ENCODE assay signal across 9 cellular contexts in the genomic region with DNA sequence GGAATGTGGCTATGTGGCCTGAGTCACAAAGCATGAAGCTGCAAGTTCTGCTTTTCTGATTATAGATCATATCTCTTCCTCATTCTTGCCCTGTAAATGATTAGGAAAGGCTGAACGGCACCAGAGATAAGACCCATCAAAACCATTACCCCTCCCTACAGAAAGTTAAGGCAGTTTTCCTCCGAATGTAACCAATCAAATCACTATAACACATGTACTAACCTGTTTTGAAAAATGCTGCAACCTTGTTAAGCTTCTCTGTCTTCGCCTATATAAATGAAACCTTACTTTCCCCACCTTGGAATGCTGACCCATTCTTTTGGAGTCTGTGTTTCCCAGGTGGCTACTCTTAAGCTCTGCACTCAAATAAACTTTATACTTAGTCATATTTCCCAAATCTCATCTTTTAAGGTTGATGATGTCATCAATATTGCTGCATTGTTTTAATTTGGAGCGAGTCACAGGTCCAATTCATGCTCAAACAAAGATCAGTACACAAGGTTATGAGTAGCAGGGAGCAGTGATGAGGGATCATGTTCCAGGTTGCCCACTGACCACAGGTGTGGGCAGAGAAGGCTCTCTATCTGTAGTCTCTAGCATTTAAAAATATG.
A peak's percentile ranks its signal among the peaks of the same experiment; 100 is the strongest.
DNase-seq lines count a peak whose midpoint lies in the region; ATAC-seq and TF ChIP-seq lines count a peak whose summit lies in the region.
"Had no signal": no experiment of that assay in that cellular context is flagged by ENCODE, and none has a peak within 500 bp of the region (broad histone marks: within the 10 kb centered on the region; RNA-seq: fewer than 3 reads in every experiment).

No MANE protein-coding gene starts in this region.

- H4K20me1 ChIP-seq in osteoblast (ENCODE audit: insufficient read depth, low read length) = no peaks in the 10 kb centered on the region

- DNase-seq in osteoblast (ENCODE audit: insufficient read length, low spot score, missing footprints) = peak; percentile 27
- no peak for DNase-seq in endothelial cell (ENCODE audit: low spot score)
- no peak for DNase-seq in H4 (ENCODE audit: low spot score)
- no peak for DNase-seq in left lobe of liver (ENCODE audit: low spot score)
- DNase-seq in stimulated activated CD4-positive, alpha-beta T cell treated with anti-CD3 and anti-CD28 coated beads, Interleukin-4, amount 100 ng/mL, for 4 hours = no peak
- DNase-seq: activated CD8-positive, alpha-beta memory T cell treated with anti-CD3 and anti-CD28 coated beads, Interleukin-2, amount 50 U/mL, for 48 hours had no signal

- H3K27me3 Mint-ChIP-seq in endothelial cell (ENCODE audit: unreplicated experiment) = no peaks in the 10 kb centered on the region

- H3K79me2 ChIP-seq in osteoblast (ENCODE audit: insufficient read depth, low read length) = no peaks in the 10 kb centered on the region

- H3K4me3 Mint-ChIP-seq in endothelial cell (ENCODE audit: unreplicated experiment) = no peak overlapping the region

- TF ChIP-seq CTCF in VCaP (conservative IDR thresholded peaks at IDR 0.05) = no peak
- no peak for TF ChIP-seq CTCF in osteoblast (IDR thresholded peaks at IDR 0.05; ENCODE audit: extremely low read depth, low read depth, low read length)
- no peak for TF ChIP-seq CTCF in endothelial cell (IDR thresholded peaks at IDR 0.05; ENCODE audit: unreplicated experiment)

- ATAC-seq in GM18511 (IDR thresholded peaks at IDR 0.05; ENCODE audit: unreplicated experiment) (peak; percentile 83), HG03460 (IDR thresholded peaks at IDR 0.05; ENCODE audit: unreplicated experiment) (peak; percentile 51), left lobe of liver (no peak)

- no peak overlapping the region for H3K4me3 ChIP-seq in osteoblast (ENCODE audit: insufficient read depth, low read length)

- no peaks in the 10 kb centered on the region for H3K9me3 ChIP-seq in osteoblast (ENCODE audit: low read depth, low read length)

- peaks cover 4% of the 10 kb centered on the region for H3K9me3 Mint-ChIP-seq in endothelial cell (ENCODE audit: unreplicated experiment)

- H3K4me1 ChIP-seq in osteoblast (ENCODE audit: insufficient read depth, low read length) = no peaks in the 10 kb centered on the region

- H3K27ac Mint-ChIP-seq in endothelial cell (ENCODE audit: unreplicated experiment) = no peak overlapping the region

- H3K4me1 Mint-ChIP-seq in endothelial cell (ENCODE audit: unreplicated experiment) = no peaks in the 10 kb centered on the region

- H3K36me3 ChIP-seq in osteoblast (ENCODE audit: insufficient read depth, low read length) = no peaks in the 10 kb centered on the region

- no peak overlapping the region for H2AFZ ChIP-seq in osteoblast (ENCODE audit: low read length)

- no peak overlapping the region for H3K4me2 ChIP-seq in osteoblast (ENCODE audit: insufficient read depth, low read length)

- H3K27ac ChIP-seq in VCaP (peak overlapping the region; percentile 49), osteoblast (ENCODE audit: low read depth, low read length) (no peak overlapping the region)

- no peaks in the 10 kb centered on the region for H3K27me3 ChIP-seq in osteoblast (ENCODE audit: insufficient read depth, low read length)

- H3K36me3 Mint-ChIP-seq in endothelial cell (ENCODE audit: low read depth, unreplicated experiment) = no peaks in the 10 kb centered on the region
